ENCODE assay signal across 12 cellular contexts in the genomic region with DNA sequence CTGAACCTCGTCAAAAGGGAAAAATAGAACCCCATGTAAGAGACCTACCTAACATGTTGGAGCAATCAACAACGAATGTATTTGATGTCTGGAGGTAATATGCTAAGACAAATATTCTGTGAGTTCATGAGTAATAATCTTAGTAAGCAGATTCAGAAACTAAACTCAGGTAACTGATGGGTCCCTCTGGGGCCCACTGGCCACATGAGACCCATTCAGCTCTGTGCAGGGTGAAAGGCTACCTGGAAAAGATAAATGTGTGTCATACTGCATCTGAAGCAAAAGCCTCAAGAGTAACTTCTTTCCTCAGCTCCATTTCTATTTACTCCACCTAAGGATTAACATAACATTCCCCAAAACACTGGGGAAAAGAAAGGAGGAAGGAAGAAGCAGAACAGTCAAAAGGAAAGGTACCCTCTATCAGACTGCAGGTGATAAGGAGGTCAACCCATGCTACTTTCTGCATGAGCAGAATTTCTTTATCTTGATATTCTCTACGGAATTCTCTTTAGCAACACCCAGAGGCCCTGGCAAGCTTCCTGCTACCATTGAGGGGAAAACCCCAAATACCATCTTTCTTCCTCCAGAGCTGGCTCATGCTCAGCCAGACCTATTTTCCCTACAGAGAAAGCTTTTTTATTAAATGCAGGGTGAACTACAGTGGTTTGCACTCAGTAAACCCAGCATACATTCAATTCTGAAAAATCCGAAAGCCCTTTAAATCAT. TPM values are rescaled to one million over a fixed set of nuclear protein-coding genes. Genes with fewer than 3 reads are reported as not detected.
DNase-seq lines count a peak whose midpoint lies in the region; ATAC-seq and TF ChIP-seq lines count a peak whose summit lies in the region.
"Had no signal": no experiment of that assay in that cellular context is flagged by ENCODE, and none has a peak within 500 bp of the region (broad histone marks: within the 10 kb centered on the region; RNA-seq: fewer than 3 reads in every experiment).

No MANE protein-coding gene starts in this region.

- 71% methylated on average over 4 of the region's 4 CpGs for WGBS in smooth muscle cell (ENCODE audit: low lambda C conversion rate)

- H3K36me3 ChIP-seq in PC-9 (ENCODE audit: low read depth) (no peaks in the 10 kb centered on the region), smooth muscle cell (ENCODE audit: low read depth) (no peaks in the 10 kb centered on the region)
- H3K36me3 ChIP-seq: Peyer's patch had no signal

- peak overlapping the region; percentile 47; the same call in 1 of the 2 replicates for H2AFZ ChIP-seq in PC-9
- H2AFZ ChIP-seq in smooth muscle cell (ENCODE audit: low read depth), result no peak overlapping the region

- intact Hi-C loops in PC-9 (cut with micrococcal nuclease; ENCODE audit: unreplicated experiment) (no loop called here), left ventricle myocardium superior (cut with micrococcal nuclease) (no loop called here)

- no peaks in the 10 kb centered on the region for H4K20me1 ChIP-seq in PC-9 (ENCODE audit: insufficient read depth)
- no peaks in the 10 kb centered on the region for H4K20me1 ChIP-seq in smooth muscle cell (ENCODE audit: low read depth)

- peak in 1 of 2 experiments; percentile 18 for DNase-seq in PC-9
- peak; percentile 47 for DNase-seq in fibroblast of gingiva (ENCODE audit: low read depth)
- no peak for DNase-seq in smooth muscle cell (lab: John Stamatoyannopoulos, UW; ENCODE audit: unreplicated experiment)
- no peak for DNase-seq in anterior cingulate cortex (lab: John Stamatoyannopoulos, UW)
- DNase-seq in left ventricle myocardium superior, result no peak
- DNase-seq: COR-L47, Peyer's patch, psoas muscle, T1000 had no signal

- peaks cover 14% of the 10 kb centered on the region for H3K4me1 ChIP-seq in PC-9 (replicated peaks; ENCODE audit: insufficient read depth)
- no peaks in the 10 kb centered on the region for H3K4me1 ChIP-seq in smooth muscle cell (ENCODE audit: low read depth)
- H3K4me1 ChIP-seq: Peyer's patch, psoas muscle had no signal

- CTCF ChIA-PET in PC-9 (lab: Charles Lee), result no interaction called here

- H3K27ac ChIP-seq in PC-9 (no peak overlapping the region), smooth muscle cell (ENCODE audit: low read depth) (no peak overlapping the region)
- H3K27ac ChIP-seq: Peyer's patch, psoas muscle had no signal

- POLR2A ChIA-PET in PC-9 (lab: Charles Lee; ENCODE audit: unreplicated experiment), result no interaction called here

- no TSS peak for BruUV-seq in PC-9 (replicated peaks; lab: Mats Ljungman, UMichigan)

- ATAC-seq in GM18511 (IDR thresholded peaks at IDR 0.05; ENCODE audit: unreplicated experiment) (peak; percentile 51), left ventricle myocardium superior (no peak), GM19328 (IDR thresholded peaks at IDR 0.05; ENCODE audit: unreplicated experiment) (no peak)
- ATAC-seq: activated naive CD4-positive, alpha-beta T cell treated with anti-CD3 and anti-CD28 coated beads, Interleukin-2, amount 50 U/mL, for 72 hours; psoas muscle had no signal

- H3K4me2 ChIP-seq in PC-9 (no peak overlapping the region), smooth muscle cell (peak overlapping the region; percentile 14)

- H3K9me3 ChIP-seq in PC-9 (ENCODE audit: insufficient read depth, low read depth) (no peaks in the 10 kb centered on the region; the same call in 1 of the 2 replicates), smooth muscle cell (replicated peaks; ENCODE audit: low read depth) (no peaks in the 10 kb centered on the region)
- H3K9me3 ChIP-seq: Peyer's patch, psoas muscle had no signal

- no peaks in the 10 kb centered on the region for H3F3A ChIP-seq in PC-9 (ENCODE audit: insufficient read depth, low read depth)
- H3F3A ChIP-seq in smooth muscle cell (ENCODE audit: low read depth), result no peaks in the 10 kb centered on the region

- H3K79me2 ChIP-seq in PC-9 (ENCODE audit: low read depth) (no peaks in the 10 kb centered on the region), smooth muscle cell (ENCODE audit: low read depth) (no peaks in the 10 kb centered on the region)

- no peaks in the 10 kb centered on the region for H3K27me3 ChIP-seq in PC-9 (ENCODE audit: insufficient read depth, low read depth)
- no peaks in the 10 kb centered on the region for H3K27me3 ChIP-seq in smooth muscle cell (ENCODE audit: low read depth)
- H3K27me3 ChIP-seq: Peyer's patch had no signal

- H3K4me3 ChIP-seq in PC-9 (no peak overlapping the region), smooth muscle cell (no peak overlapping the region)
- H3K4me3 ChIP-seq: Peyer's patch, psoas muscle had no signal

- peaks cover 4% of the 10 kb centered on the region; the same call in 1 of the 2 replicates for H3K9me2 ChIP-seq in PC-9 (ENCODE audit: insufficient read depth)

- no peak for TF ChIP-seq CTCF in PC-9 (conservative IDR thresholded peaks at IDR 0.05)
- no peak for TF ChIP-seq CTCF in smooth muscle cell (IDR thresholded peaks at IDR 0.05; ENCODE audit: borderline replicate concordance, insufficient read depth, poor library complexity, severe bottlenecking)

- no peak overlapping the region for H3K9ac ChIP-seq in smooth muscle cell (ENCODE audit: low read depth)

RNA-seq across cellular contexts. Expression of gene ABCA6, which starts 37.7 kb away (rescaled TPM):
- total RNA-seq in PC-9 (2021) (not detected in 2 replicates), smooth muscle cell (0.04 TPM in 1 of 2 replicates, not detected in the other), left ventricle myocardium superior (21.5 TPM)
- polyA plus RNA-seq in smooth muscle cell, result not detected in 2 replicates

RNA-seq across cellular contexts. Expression of gene ABCA10, which starts 49.2 kb away (rescaled TPM):
- total RNA-seq in PC-9 (2021) (0.23 TPM in 1 of 2 replicates, not detected in the other), smooth muscle cell (not detected in 2 replicates), left ventricle myocardium superior (6.4 TPM)
- not detected in 2 replicates for polyA plus RNA-seq in smooth muscle cell

Comparison
In these comparisons a context has a peak if more than half of its experiments do, and no peak if none do; other contexts are left out.
1. RNA of gene ABCA6, which starts 37.7 kb away (total RNA-seq): 21.5 TPM in left ventricle myocardium superior (single experiment); not detected in PC-9 and 0.04 TPM in smooth muscle cell; every median in the first group is over 10 times any median in the second.